1 cellular context compared by ENCODE assay signal in the genomic region with DNA sequence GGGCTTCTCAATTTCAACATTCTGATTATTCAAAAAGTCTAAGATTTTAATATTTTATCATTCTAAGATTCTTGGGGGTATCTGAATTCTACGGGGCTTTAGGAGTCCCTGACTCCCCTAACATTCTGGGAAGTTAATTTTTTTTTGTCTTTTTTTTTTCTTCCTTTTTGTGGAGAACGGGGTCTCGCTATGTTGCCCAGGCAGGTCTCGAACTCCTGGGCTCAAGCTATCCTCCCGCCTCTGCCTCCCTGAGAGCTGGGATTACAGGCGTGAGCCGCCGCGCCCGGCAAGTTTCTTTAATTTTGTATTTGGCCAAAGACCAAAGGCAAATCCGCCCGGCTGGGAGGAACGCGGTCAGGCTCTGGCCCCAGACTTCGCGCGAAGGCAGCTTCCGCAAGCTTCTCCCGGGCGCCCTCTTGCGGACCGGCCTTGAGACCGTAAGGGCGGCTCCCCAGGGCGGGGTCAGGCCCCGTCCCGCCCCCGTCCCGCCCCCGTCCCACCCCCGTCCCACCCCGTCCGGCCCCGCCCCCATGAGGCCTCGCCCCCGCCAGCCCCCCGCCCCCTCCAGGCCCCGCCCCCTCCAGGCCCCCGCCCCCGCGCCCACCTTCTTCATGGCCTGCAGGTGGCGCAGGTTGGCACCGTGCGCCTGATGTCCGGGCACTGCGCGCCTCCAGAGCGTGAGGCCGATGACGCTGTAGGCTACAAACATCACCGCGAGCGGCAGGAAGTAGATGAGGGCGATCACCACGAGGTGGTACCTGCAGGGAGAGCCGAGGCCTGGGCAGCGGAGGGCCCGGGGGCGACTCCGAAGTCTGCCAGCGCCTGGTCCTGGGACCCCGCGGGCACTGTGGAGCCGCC.
A peak's percentile ranks its signal among the peaks of the same experiment; 100 is the strongest.
TF ChIP-seq lines count a peak whose summit lies in the region.

No MANE protein-coding gene starts in this region.

TF ChIP-seq in HepG2, 621 proteins besides CTCF, POLR2A, EP300 and RAD21 (continued from another document and continues in another):
- TF ChIP-seq GATAD2A (CRISPR knock-in tag; IDR thresholded peaks at IDR 0.05) (peak; percentile 33; the same call in 1 of the 2 replicates), ZNF850 (CRISPR knock-in tag; conservative IDR thresholded peaks at IDR 0.05) (no peak), CREB1 (IDR thresholded peaks at IDR 0.05) (peak; percentile 60; the same call in 1 of the 2 replicates), CREB1 (CRISPR knock-in tag; IDR thresholded peaks at IDR 0.05) (no peak), TEAD3 (CRISPR knock-in tag; optimal IDR thresholded peaks at IDR 0.05; ENCODE audit: borderline replicate concordance) (peak; percentile 50), SP1 (IDR thresholded peaks at IDR 0.05) (no peak), SP1 (CRISPR knock-in tag; IDR thresholded peaks at IDR 0.05) (peak; percentile 84), ELF1 (CRISPR knock-in tag; IDR thresholded peaks at IDR 0.05) (peak; percentile 54; the same call in 1 of the 2 replicates), KDM5B (CRISPR knock-in tag; IDR thresholded peaks at IDR 0.05; ENCODE audit: borderline replicate concordance) (peak; percentile 33; the same call in 1 of the 2 replicates), NR2C2 (CRISPR knock-in tag; IDR thresholded peaks at IDR 0.05; ENCODE audit: borderline replicate concordance) (no peak), ZNF777 (CRISPR knock-in tag; IDR thresholded peaks at IDR 0.05) (0 out of 2 replicates have a peak, but pooled peaks have one; percentile 27), ZNF207 (IDR thresholded peaks at IDR 0.05; ENCODE audit: borderline replicate concordance) (no peak), ZSCAN9 (CRISPR knock-in tag; IDR thresholded peaks at IDR 0.05; ENCODE audit: borderline replicate concordance) (peak; percentile 58; the same call in 1 of the 2 replicates), ELF3 (CRISPR knock-in tag; IDR thresholded peaks at IDR 0.05) (no peak), PHF21A (CRISPR knock-in tag; IDR thresholded peaks at IDR 0.05) (no peak), GATAD1 (CRISPR knock-in tag; IDR thresholded peaks at IDR 0.05) (0 out of 2 replicates have a peak, but pooled peaks have one; percentile 15), HDAC2 (CRISPR knock-in tag; IDR thresholded peaks at IDR 0.05) (no peak), ZNF343 (CRISPR knock-in tag; IDR thresholded peaks at IDR 0.05) (no peak), ZEB1 (IDR thresholded peaks at IDR 0.05; ENCODE audit: insufficient replicate concordance, low read depth) (no peak), ADNP (CRISPR knock-in tag; IDR thresholded peaks at IDR 0.05) (peak; percentile 41; the same call in 1 of the 2 replicates), NCOA1 (CRISPR knock-in tag; IDR thresholded peaks at IDR 0.05) (no peak), MBD4 (IDR thresholded peaks at IDR 0.05; ENCODE audit: borderline replicate concordance, low read length) (no peak), STAG1 (CRISPR knock-in tag; IDR thresholded peaks at IDR 0.05) (peak; percentile 29; the same call in 1 of the 2 replicates), GZF1 (CRISPR knock-in tag; IDR thresholded peaks at IDR 0.05) (no peak), HNRNPK (IDR thresholded peaks at IDR 0.05; ENCODE audit: low read depth, low read length, poor library complexity, severe bottlenecking) (peak; percentile 56), DMAP1 (CRISPR knock-in tag; IDR thresholded peaks at IDR 0.05) (no peak), ZFY (CRISPR knock-in tag; IDR thresholded peaks at IDR 0.05) (peak; percentile 38; the same call in 1 of the 2 replicates), REPIN1 (CRISPR knock-in tag; IDR thresholded peaks at IDR 0.05; ENCODE audit: borderline replicate concordance, low read depth) (0 out of 2 replicates have a peak, but pooled peaks have one; percentile 26), ZFP1 (CRISPR knock-in tag; IDR thresholded peaks at IDR 0.05) (no peak), TMF1 (CRISPR knock-in tag; IDR thresholded peaks at IDR 0.05; ENCODE audit: low read depth) (no peak), RFX3 (CRISPR knock-in tag; IDR thresholded peaks at IDR 0.05) (no peak), BORCS8-MEF2B (CRISPR knock-in tag; IDR thresholded peaks at IDR 0.05) (peak; percentile 52; the same call in 1 of the 2 replicates), THAP11 (CRISPR knock-in tag; IDR thresholded peaks at IDR 0.05) (peak; percentile 44; the same call in 1 of the 2 replicates), RCOR2 (CRISPR knock-in tag; IDR thresholded peaks at IDR 0.05) (0 out of 2 replicates have a peak, but pooled peaks have one; percentile 37), ZC3H13 (CRISPR knock-in tag; IDR thresholded peaks at IDR 0.05) (0 out of 2 replicates have a peak, but pooled peaks have one; percentile 30), KLF12 (CRISPR knock-in tag; IDR thresholded peaks at IDR 0.05; ENCODE audit: borderline replicate concordance) (peak; percentile 86; the same call in 1 of the 2 replicates), MXI1 (IDR thresholded peaks at IDR 0.05; ENCODE audit: borderline replicate concordance, low read depth, low read length) (peak; percentile 10; the same call in 1 of the 3 replicates), EZH2 (conservative IDR thresholded peaks at IDR 0.05; ENCODE audit: low read depth, low read length) (no peak), HNRNPLL (IDR thresholded peaks at IDR 0.05; ENCODE audit: low read depth, low read length, poor library complexity, severe bottlenecking) (peak; percentile 20), SAP130 (CRISPR knock-in tag; IDR thresholded peaks at IDR 0.05; ENCODE audit: low read depth) (0 out of 2 replicates have a peak, but pooled peaks have one; percentile 20), ZNF180 (CRISPR knock-in tag; IDR thresholded peaks at IDR 0.05; ENCODE audit: borderline replicate concordance, low read depth) (no peak)
- TF ChIP-seq, protein P1, sequence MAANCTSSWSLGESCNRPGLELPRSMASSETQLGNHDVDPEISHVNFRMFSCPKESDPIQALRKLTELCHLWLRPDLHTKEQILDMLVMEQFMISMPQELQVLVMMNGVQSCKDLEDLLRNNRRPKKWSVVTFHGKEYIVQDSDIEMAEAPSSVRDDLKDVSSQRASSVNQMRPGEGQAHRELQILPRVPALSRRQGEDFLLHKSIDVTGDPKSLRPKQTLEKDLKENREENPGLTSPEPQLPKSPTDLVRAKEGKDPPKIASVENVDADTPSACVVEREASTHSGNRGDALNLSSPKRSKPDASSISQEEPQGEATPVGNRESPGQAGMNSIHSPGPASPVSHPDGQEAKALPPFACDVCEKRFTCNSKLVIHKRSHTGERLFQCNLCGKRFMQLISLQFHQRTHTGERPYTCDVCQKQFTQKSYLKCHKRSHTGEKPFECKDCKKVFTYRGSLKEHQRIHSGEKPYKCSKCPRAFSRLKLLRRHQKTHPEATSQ (CRISPR knock-in tag; IDR thresholded peaks at IDR 0.05; ENCODE audit: borderline replicate concordance) = no peak; the same call in 1 of the 2 replicates
- TF ChIP-seq, protein P2, sequence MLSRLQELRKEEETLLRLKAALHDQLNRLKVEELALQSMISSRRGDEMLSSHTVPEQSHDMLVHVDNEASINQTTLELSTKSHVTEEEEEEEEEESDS (CRISPR knock-in tag; IDR thresholded peaks at IDR 0.05; ENCODE audit: borderline replicate concordance) = no peak
- TF ChIP-seq, protein P3, sequence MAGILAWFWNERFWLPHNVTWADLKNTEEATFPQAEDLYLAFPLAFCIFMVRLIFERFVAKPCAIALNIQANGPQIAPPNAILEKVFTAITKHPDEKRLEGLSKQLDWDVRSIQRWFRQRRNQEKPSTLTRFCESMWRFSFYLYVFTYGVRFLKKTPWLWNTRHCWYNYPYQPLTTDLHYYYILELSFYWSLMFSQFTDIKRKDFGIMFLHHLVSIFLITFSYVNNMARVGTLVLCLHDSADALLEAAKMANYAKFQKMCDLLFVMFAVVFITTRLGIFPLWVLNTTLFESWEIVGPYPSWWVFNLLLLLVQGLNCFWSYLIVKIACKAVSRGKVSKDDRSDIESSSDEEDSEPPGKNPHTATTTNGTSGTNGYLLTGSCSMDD (CRISPR knock-in tag; IDR thresholded peaks at IDR 0.05) = no peak
- TF ChIP-seq, protein P4, sequence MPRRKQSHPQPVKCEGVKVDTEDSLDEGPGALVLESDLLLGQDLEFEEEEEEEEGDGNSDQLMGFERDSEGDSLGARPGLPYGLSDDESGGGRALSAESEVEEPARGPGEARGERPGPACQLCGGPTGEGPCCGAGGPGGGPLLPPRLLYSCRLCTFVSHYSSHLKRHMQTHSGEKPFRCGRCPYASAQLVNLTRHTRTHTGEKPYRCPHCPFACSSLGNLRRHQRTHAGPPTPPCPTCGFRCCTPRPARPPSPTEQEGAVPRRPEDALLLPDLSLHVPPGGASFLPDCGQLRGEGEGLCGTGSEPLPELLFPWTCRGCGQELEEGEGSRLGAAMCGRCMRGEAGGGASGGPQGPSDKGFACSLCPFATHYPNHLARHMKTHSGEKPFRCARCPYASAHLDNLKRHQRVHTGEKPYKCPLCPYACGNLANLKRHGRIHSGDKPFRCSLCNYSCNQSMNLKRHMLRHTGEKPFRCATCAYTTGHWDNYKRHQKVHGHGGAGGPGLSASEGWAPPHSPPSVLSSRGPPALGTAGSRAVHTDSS (CRISPR knock-in tag; conservative IDR thresholded peaks at IDR 0.05) = no peak
- TF ChIP-seq, protein P5, sequence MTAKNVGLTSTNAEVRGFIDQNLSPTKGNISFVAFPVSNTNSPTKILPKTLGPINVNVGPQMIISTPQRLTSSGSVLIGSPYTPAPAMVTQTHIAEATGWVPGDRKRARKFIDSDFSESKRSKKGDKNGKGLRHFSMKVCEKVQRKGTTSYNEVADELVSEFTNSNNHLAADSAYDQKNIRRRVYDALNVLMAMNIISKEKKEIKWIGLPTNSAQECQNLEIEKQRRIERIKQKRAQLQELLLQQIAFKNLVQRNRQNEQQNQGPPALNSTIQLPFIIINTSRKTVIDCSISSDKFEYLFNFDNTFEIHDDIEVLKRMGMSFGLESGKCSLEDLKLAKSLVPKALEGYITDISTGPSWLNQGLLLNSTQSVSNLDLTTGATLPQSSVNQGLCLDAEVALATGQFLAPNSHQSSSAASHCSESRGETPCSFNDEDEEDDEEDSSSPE (CRISPR knock-in tag; IDR thresholded peaks at IDR 0.05) = peak; percentile 64
- TF ChIP-seq, protein P6, sequence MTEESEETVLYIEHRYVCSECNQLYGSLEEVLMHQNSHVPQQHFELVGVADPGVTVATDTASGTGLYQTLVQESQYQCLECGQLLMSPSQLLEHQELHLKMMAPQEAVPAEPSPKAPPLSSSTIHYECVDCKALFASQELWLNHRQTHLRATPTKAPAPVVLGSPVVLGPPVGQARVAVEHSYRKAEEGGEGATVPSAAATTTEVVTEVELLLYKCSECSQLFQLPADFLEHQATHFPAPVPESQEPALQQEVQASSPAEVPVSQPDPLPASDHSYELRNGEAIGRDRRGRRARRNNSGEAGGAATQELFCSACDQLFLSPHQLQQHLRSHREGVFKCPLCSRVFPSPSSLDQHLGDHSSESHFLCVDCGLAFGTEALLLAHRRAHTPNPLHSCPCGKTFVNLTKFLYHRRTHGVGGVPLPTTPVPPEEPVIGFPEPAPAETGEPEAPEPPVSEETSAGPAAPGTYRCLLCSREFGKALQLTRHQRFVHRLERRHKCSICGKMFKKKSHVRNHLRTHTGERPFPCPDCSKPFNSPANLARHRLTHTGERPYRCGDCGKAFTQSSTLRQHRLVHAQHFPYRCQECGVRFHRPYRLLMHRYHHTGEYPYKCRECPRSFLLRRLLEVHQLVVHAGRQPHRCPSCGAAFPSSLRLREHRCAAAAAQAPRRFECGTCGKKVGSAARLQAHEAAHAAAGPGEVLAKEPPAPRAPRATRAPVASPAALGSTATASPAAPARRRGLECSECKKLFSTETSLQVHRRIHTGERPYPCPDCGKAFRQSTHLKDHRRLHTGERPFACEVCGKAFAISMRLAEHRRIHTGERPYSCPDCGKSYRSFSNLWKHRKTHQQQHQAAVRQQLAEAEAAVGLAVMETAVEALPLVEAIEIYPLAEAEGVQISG (CRISPR knock-in tag; IDR thresholded peaks at IDR 0.05) = peak; percentile 49; the same call in 1 of the 2 replicates
- TF ChIP-seq, protein P7, sequence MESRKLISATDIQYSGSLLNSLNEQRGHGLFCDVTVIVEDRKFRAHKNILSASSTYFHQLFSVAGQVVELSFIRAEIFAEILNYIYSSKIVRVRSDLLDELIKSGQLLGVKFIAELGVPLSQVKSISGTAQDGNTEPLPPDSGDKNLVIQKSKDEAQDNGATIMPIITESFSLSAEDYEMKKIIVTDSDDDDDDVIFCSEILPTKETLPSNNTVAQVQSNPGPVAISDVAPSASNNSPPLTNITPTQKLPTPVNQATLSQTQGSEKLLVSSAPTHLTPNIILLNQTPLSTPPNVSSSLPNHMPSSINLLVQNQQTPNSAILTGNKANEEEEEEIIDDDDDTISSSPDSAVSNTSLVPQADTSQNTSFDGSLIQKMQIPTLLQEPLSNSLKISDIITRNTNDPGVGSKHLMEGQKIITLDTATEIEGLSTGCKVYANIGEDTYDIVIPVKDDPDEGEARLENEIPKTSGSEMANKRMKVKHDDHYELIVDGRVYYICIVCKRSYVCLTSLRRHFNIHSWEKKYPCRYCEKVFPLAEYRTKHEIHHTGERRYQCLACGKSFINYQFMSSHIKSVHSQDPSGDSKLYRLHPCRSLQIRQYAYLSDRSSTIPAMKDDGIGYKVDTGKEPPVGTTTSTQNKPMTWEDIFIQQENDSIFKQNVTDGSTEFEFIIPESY (CRISPR knock-in tag; IDR thresholded peaks at IDR 0.05) = no peak; the same call in 1 of the 2 replicates
- TF ChIP-seq, protein P8, sequence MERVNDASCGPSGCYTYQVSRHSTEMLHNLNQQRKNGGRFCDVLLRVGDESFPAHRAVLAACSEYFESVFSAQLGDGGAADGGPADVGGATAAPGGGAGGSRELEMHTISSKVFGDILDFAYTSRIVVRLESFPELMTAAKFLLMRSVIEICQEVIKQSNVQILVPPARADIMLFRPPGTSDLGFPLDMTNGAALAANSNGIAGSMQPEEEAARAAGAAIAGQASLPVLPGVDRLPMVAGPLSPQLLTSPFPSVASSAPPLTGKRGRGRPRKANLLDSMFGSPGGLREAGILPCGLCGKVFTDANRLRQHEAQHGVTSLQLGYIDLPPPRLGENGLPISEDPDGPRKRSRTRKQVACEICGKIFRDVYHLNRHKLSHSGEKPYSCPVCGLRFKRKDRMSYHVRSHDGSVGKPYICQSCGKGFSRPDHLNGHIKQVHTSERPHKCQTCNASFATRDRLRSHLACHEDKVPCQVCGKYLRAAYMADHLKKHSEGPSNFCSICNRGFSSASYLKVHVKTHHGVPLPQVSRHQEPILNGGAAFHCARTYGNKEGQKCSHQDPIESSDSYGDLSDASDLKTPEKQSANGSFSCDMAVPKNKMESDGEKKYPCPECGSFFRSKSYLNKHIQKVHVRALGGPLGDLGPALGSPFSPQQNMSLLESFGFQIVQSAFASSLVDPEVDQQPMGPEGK (CRISPR knock-in tag; IDR thresholded peaks at IDR 0.05) = peak; percentile 83
- TF ChIP-seq, protein P9, sequence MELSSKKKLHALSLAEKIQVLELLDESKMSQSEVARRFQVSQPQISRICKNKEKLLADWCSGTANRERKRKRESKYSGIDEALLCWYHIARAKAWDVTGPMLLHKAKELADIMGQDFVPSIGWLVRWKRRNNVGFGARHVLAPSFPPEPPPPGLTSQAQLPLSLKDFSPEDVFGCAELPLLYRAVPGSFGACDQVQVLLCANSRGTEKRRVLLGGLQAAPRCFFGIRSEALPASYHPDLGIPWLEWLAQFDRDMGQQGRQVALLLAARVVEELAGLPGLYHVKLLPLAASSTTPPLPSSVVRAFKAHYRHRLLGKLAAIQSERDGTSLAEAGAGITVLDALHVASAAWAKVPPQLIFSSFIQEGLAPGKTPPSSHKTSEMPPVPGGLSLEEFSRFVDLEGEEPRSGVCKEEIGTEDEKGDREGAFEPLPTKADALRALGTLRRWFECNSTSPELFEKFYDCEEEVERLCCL (CRISPR knock-in tag; IDR thresholded peaks at IDR 0.05; ENCODE audit: borderline replicate concordance) = no peak
- TF ChIP-seq, protein P10, sequence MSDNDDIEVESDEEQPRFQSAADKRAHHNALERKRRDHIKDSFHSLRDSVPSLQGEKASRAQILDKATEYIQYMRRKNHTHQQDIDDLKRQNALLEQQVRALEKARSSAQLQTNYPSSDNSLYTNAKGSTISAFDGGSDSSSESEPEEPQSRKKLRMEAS (IDR thresholded peaks at IDR 0.05) = peak; percentile 64; the same call in 1 of the 2 replicates
